In genomic region chr11:63508009-63508408, GRCh38 we compare ENCODE assay signal across 8 cellular contexts. TPM values are rescaled to one million over a fixed set of nuclear protein-coding genes. Genes with fewer than 3 reads are reported as not detected.
DNase-seq lines count a peak whose midpoint lies in the region; ATAC-seq, FAIRE-seq and TF ChIP-seq lines count a peak whose summit lies in the region.

No MANE protein-coding gene starts in this region.

- H3K4me1 ChIP-seq in OCI-LY3 (ENCODE audit: low read length) (no peaks in the 10 kb centered on the region), esophagus muscularis mucosa (peaks cover 17 to 34% (median 18%) of the 10 kb centered on the region in 4 donors), pancreas (peaks cover 14 to 37% (median 16%) of the 10 kb centered on the region in 3 donors), ascending aorta (peaks cover 0 to 5% of the 10 kb centered on the region in 2 donors)

- CTCF ChIA-PET in activated naive CD4-positive, alpha-beta T cell treated with anti-CD3 and anti-CD28 coated beads for 36 hours (lab: Charles Lee): interaction anchor here (0.6 to 1.1 kb wide), 4 partner anchors 11 to 149 kb away, joined by 3 read pairs; no protein-coding TSS in a partner anchor

- H3K36me3 Mint-ChIP-seq in activated naive CD4-positive, alpha-beta T cell treated with anti-CD3 and anti-CD28 coated beads for 36 hours (ENCODE audit: low read depth): no peaks in the 10 kb centered on the region

- H2AFZ ChIP-seq in OCI-LY3 (ENCODE audit: low read depth, low read length): no peak overlapping the region

- no peak overlapping the region for H3K4me2 ChIP-seq in OCI-LY3 (ENCODE audit: low read length)

- no peaks in the 10 kb centered on the region for H3K27me3 Mint-ChIP-seq in activated naive CD4-positive, alpha-beta T cell treated with anti-CD3 and anti-CD28 coated beads for 36 hours (ENCODE audit: low read depth)

- H3K4me3 ChIP-seq in OCI-LY3 (ENCODE audit: low read length) (no peak overlapping the region), esophagus muscularis mucosa (no peak overlapping the region), pancreas (no peak overlapping the region), ascending aorta (no peak overlapping the region)

- TF ChIP-seq CTCF in OCI-LY3 (IDR thresholded peaks at IDR 0.05; ENCODE audit: low read depth, low read length) (peak; percentile 65), esophagus muscularis mucosa (IDR thresholded peaks at IDR 0.05) (peak; percentile 21 to 32 (median 26)), pancreas (IDR thresholded peaks at IDR 0.05) (peak in 3 of 4 donors; percentile 34 to 39 (median 36)), ascending aorta (IDR thresholded peaks at IDR 0.05) (peak in 1 of 3 experiments; percentile 23)

- H3K9me3 Mint-ChIP-seq in activated naive CD4-positive, alpha-beta T cell treated with anti-CD3 and anti-CD28 coated beads for 36 hours: no peaks in the 10 kb centered on the region

- H3K4me1 Mint-ChIP-seq in activated naive CD4-positive, alpha-beta T cell treated with anti-CD3 and anti-CD28 coated beads for 36 hours (ENCODE audit: low read depth): peaks cover 4% of the 10 kb centered on the region

- H3K27ac Mint-ChIP-seq in activated naive CD4-positive, alpha-beta T cell treated with anti-CD3 and anti-CD28 coated beads for 36 hours: no peak overlapping the region

- H3K4me3 Mint-ChIP-seq in activated naive CD4-positive, alpha-beta T cell treated with anti-CD3 and anti-CD28 coated beads for 36 hours: no peak overlapping the region

- H4K20me1 ChIP-seq in OCI-LY3 (ENCODE audit: insufficient read depth, low read length): no peaks in the 10 kb centered on the region

- WGBS in esophagus muscularis mucosa: 72% methylated on average over 3 of the region's 3 CpGs
- whole genome bisulfite sequencing in pancreas, 2 donors: 34 to 46% methylated on average over 3 of the region's 3 CpGs

- no peaks in the 10 kb centered on the region for H3K27me3 ChIP-seq in OCI-LY3 (ENCODE audit: low read depth, low read length)
- no peaks in the 10 kb centered on the region for H3K27me3 ChIP-seq in esophagus muscularis mucosa
- H3K27me3 ChIP-seq in pancreas: no peaks in the 10 kb centered on the region
- no peaks in the 10 kb centered on the region for H3K27me3 ChIP-seq in ascending aorta

- ATAC-seq in pancreas (peak; percentile 80 to 91 (median 84)), HG02981 (IDR thresholded peaks at IDR 0.05; ENCODE audit: unreplicated experiment) (no peak), GM18511 (IDR thresholded peaks at IDR 0.05; ENCODE audit: unreplicated experiment) (no peak)

- TF ChIP-seq POLR2A in esophagus muscularis mucosa (IDR thresholded peaks at IDR 0.05; ENCODE audit: low read depth): no peak

- intact Hi-C loops in activated naive CD4-positive, alpha-beta T cell treated with anti-CD3 and anti-CD28 coated beads for 36 hours (cut with micrococcal nuclease): no loop called here
- intact Hi-C loops in esophagus muscularis mucosa (cut with DNase I) (no loop called here), pancreas (cut with DNase I) (loop anchor here in 2 of 3 donors (10.0 kb wide), 1 partner anchor 117 kb away; no protein-coding TSS in a partner anchor), ascending aorta (cut with DNase I) (no loop called here)

- no peak overlapping the region for H3K27ac ChIP-seq in OCI-LY3 (ENCODE audit: low read length)
- H3K27ac ChIP-seq in esophagus muscularis mucosa (replicated peaks in 1 of 4): no peak overlapping the region
- H3K27ac ChIP-seq in pancreas: no peak overlapping the region
- no peak overlapping the region for H3K27ac ChIP-seq in ascending aorta

- H3K9me3 ChIP-seq in OCI-LY3 (ENCODE audit: insufficient read depth, low read length) (no peaks in the 10 kb centered on the region), esophagus muscularis mucosa (no peaks in the 10 kb centered on the region), pancreas (no peaks in the 10 kb centered on the region), ascending aorta (no peaks in the 10 kb centered on the region)

- no peak for TF ChIP-seq EP300 in esophagus muscularis mucosa (IDR thresholded peaks at IDR 0.05)

- H3K36me3 ChIP-seq in OCI-LY3 (replicated peaks; ENCODE audit: low read depth, low read length) (no peaks in the 10 kb centered on the region), esophagus muscularis mucosa (no peaks in the 10 kb centered on the region), pancreas (no peaks in the 10 kb centered on the region), ascending aorta (no peaks in the 10 kb centered on the region)

- no peaks in the 10 kb centered on the region for H3K79me2 ChIP-seq in OCI-LY3 (ENCODE audit: low read length)

- DNase-seq in activated naive CD4-positive, alpha-beta T cell treated with anti-CD3 and anti-CD28 coated beads for 36 hours: peak; percentile 46
- DNase-seq in activated naive CD4-positive, alpha-beta T cell treated with anti-CD3 and anti-CD28 coated beads, Interleukin-2, amount 50 U/mL, for 16 hours: no peak
- DNase-seq in esophagus muscularis mucosa (ENCODE audit: extremely low spot score): no peak
- peak; percentile 63 to 80 (median 73) for DNase-seq in pancreas
- DNase-seq in ascending aorta (ENCODE audit: low spot score in 2 of 2): no peak

- no peak overlapping the region for H3K9ac ChIP-seq in OCI-LY3 (ENCODE audit: low read length)

- FAIRE-seq in pancreas (lab: Jason Lieb, UNC): no peak

RNA-seq across cellular contexts. Expression of gene LGALS12, which starts 2.1 kb away (rescaled TPM):
- total RNA-seq in activated naive CD4-positive, alpha-beta T cell treated with anti-CD3 and anti-CD28 coated beads for 36 hours: not detected
- not detected for total RNA-seq in esophagus muscularis mucosa
- 1 to 10 TPM in 2 of 6 donors, under 1 TPM in 2, not detected in 2; 0.13 to 1.4 (median 0.79) TPM for total RNA-seq in pancreas
- polyA plus RNA-seq in pancreas: 1 to 10 TPM in 1 of 2 donors, under 1 TPM in 1; 0.21 to 2.1 TPM
- not detected for total RNA-seq in ascending aorta

RNA-seq across cellular contexts. Expression of gene PLAAT5, which starts 17.0 kb away (rescaled TPM):
- total RNA-seq in activated naive CD4-positive, alpha-beta T cell treated with anti-CD3 and anti-CD28 coated beads for 36 hours: not detected
- total RNA-seq in esophagus muscularis mucosa: 1 to 10 TPM; 2.7 to 4.6 (median 3.6) TPM
- total RNA-seq in pancreas: 10 to 100 TPM in 2 of 6 donors, 1 to 10 TPM in 4; 4.6 to 11.0 (median 9.2) TPM
- polyA plus RNA-seq in pancreas: 1 to 10 TPM; 1.6 to 3.7 TPM
- 0.21 TPM for total RNA-seq in ascending aorta

RNA-seq across cellular contexts. Expression of gene PLAAT4, which starts 28.6 kb away (rescaled TPM):
- 10 to 100 TPM; 16.1 to 16.6 TPM for total RNA-seq in activated naive CD4-positive, alpha-beta T cell treated with anti-CD3 and anti-CD28 coated beads for 36 hours
- total RNA-seq in esophagus muscularis mucosa (10 to 100 TPM in 3 of 4 donors, 1 to 10 TPM in 1; 9.1 to 28.0 (median 20.1) TPM), pancreas (10 to 100 TPM in 2 of 6 donors, 1 to 10 TPM in 4; 3.3 to 32.4 (median 5.7) TPM), ascending aorta (1.1 TPM)
- 10 to 100 TPM; 13.5 to 16.2 TPM for polyA plus RNA-seq in pancreas

RNA-seq across cellular contexts. Expression of gene PLAAT2, which starts 55.2 kb away (rescaled TPM):
- not detected for total RNA-seq in activated naive CD4-positive, alpha-beta T cell treated with anti-CD3 and anti-CD28 coated beads for 36 hours
- total RNA-seq in esophagus muscularis mucosa (not detected), pancreas (not detected), ascending aorta (not detected)
- polyA plus RNA-seq in pancreas: under 1 TPM in 1 of 2 donors, not detected in 1; 0.26 TPM

Comparison
In these comparisons a context has a peak if more than half of its experiments do, and no peak if none do; other contexts are left out.
1. DNase-seq: peak in activated naive CD4-positive, alpha-beta T cell treated with anti-CD3 and anti-CD28 coated beads for 36 hours (single experiment) and pancreas (6 of 6); none in activated naive CD4-positive, alpha-beta T cell treated with anti-CD3 and anti-CD28 coated beads, Interleukin-2, amount 50 U/mL, for 16 hours (single experiment), esophagus muscularis mucosa (single experiment) and ascending aorta (0 of 2).
2. ATAC-seq: peak in pancreas (4 of 4); none in HG02981 (single experiment) and GM18511 (single experiment).
3. intact Hi-C loops: an anchor here in pancreas (10.0 kb wide); none called in activated naive CD4-positive, alpha-beta T cell treated with anti-CD3 and anti-CD28 coated beads for 36 hours, esophagus muscularis mucosa and ascending aorta.